ENCODE assay signal across 23 cellular contexts in genomic region chr13:51475727-51476521, GRCh38. TPM values are rescaled to one million over a fixed set of nuclear protein-coding genes. Genes with fewer than 3 reads are reported as not detected.
DNase-seq lines count a peak whose midpoint lies in the region; ATAC-seq, FAIRE-seq and TF ChIP-seq lines count a peak whose summit lies in the region.
"Had no signal": no experiment of that assay in that cellular context is flagged by ENCODE, and none has a peak within 500 bp of the region (broad histone marks: within the 10 kb centered on the region; RNA-seq: fewer than 3 reads in every experiment).

No MANE protein-coding gene starts in this region.

- H2AFZ ChIP-seq in DND-41 (ENCODE audit: low read depth, low read length): peak overlapping the region; percentile 39; the same call in 1 of the 2 replicates

- H3K79me2 ChIP-seq in DND-41 (ENCODE audit: insufficient read depth, low read length): no peaks in the 10 kb centered on the region

- DNase-seq in DND-41 (peak; percentile 16), bronchial epithelial cell (ENCODE audit: low read depth) (peak; percentile 73), kidney tubule cell (ENCODE audit: low spot score) (peak; percentile 37), NAMALWA (ENCODE audit: low spot score) (no peak), BE2C (no peak), DMS79 (lab: John Stamatoyannopoulos, UW) (no peak), NCI-H446 (lab: John Stamatoyannopoulos, UW) (no peak)
- DNase-seq: activated CD4-positive, alpha-beta T cell treated with anti-CD3 and anti-CD28 coated beads, Interleukin-2, amount 10 ng/mL, durations not matched to agents 24 days and 14 days; activated CD8-positive, alpha-beta memory T cell treated with anti-CD3 and anti-CD28 coated beads, Interleukin-2, amount 50 U/mL, for 48 hours; activated naive CD8-positive, alpha-beta T cell treated with anti-CD3 and anti-CD28 coated beads, Interleukin-2, amount 50 U/mL, for 24 hours; CD4-positive, alpha-beta memory T cell; dermis blood vessel endothelial cell; gastrocnemius medialis; left cardiac atrium; NCI-H774; SIG-M5; stimulated activated CD4-positive, alpha-beta T cell treated with anti-CD3 and anti-CD28 coated beads, Interleukin-2, amount 100 ng/mL, for 24 hours; stimulated activated naive B cell treated with anti-CD40 and anti-IgM and Interleukin-4, amounts not matched to agents 10 μg/mL and 1 μg/mL and 100 μg/mL, for 72 hours; T-helper 1 cell had no signal

- H3K27me3 ChIP-seq in DND-41 (ENCODE audit: insufficient read depth, low read length, poor library complexity): no peaks in the 10 kb centered on the region
- H3K27me3 ChIP-seq in bronchial epithelial cell (ENCODE audit: control insufficient read depth, insufficient read depth, low read length): no peaks in the 10 kb centered on the region
- H3K27me3 ChIP-seq in BE2C: no peaks in the 10 kb centered on the region
- H3K27me3 ChIP-seq: cardiac muscle cell, gastrocnemius medialis had no signal

- no peak overlapping the region for H3K9ac ChIP-seq in DND-41 (ENCODE audit: low read depth, low read length)

- ATAC-seq in DND-41 (ENCODE audit: insufficient read depth, low read depth): peak; percentile 68
- ATAC-seq: activated naive CD8-positive, alpha-beta T cell treated with anti-CD3 and anti-CD28 coated beads, Interleukin-2, amount 50 U/mL, for 24 hours; gastrocnemius medialis; left cardiac atrium; stimulated activated naive B cell treated with anti-CD40 and anti-IgM and Interleukin-4, amounts not matched to agents 10 μg/mL and 1 μg/mL and 100 μg/mL, for 72 hours had no signal

- no peaks in the 10 kb centered on the region for H3K36me3 ChIP-seq in DND-41 (ENCODE audit: insufficient read depth, low read length)
- no peaks in the 10 kb centered on the region for H3K36me3 ChIP-seq in HEK293 (ENCODE audit: control insufficient read depth in 2 of 2, insufficient read depth in 1 of 2, low read length in 2 of 2)
- H3K36me3 ChIP-seq in bronchial epithelial cell (ENCODE audit: control insufficient read depth, insufficient read depth, low read length): no peaks in the 10 kb centered on the region
- H3K36me3 ChIP-seq in BE2C: no peaks in the 10 kb centered on the region
- H3K36me3 ChIP-seq: cardiac muscle cell, gastrocnemius medialis, thoracic aorta had no signal

- H4K20me1 ChIP-seq in DND-41 (ENCODE audit: insufficient read depth, low read length): no peaks in the 10 kb centered on the region

- CTCF ChIA-PET in HEK293 (lab: Yijun Ruan, JAX): interaction anchor here (0.7 to 0.9 kb wide), 2 partner anchors 351 to 1704 kb away, joined by 3 to 6 read pairs; no protein-coding TSS in a partner anchor

- H3K4me1 ChIP-seq in DND-41 (ENCODE audit: insufficient read depth, low read length) (peaks cover 8% of the 10 kb centered on the region), HEK293 (ENCODE audit: control insufficient read depth, insufficient read depth, low read length) (no peaks in the 10 kb centered on the region), BE2C (no peaks in the 10 kb centered on the region)
- H3K4me1 ChIP-seq: gastrocnemius medialis had no signal

- POLR2A ChIA-PET in HEK293 (lab: Yijun Ruan, JAX): interaction anchor here (1.0 to 1.9 kb wide), 3 partner anchors 20 to 23 kb away, joined by 3 to 13 read pairs (median 7); partner anchors contain the start of gene INTS6

- H3K27ac ChIP-seq in DND-41 (ENCODE audit: low read length): no peak overlapping the region
- no peak overlapping the region for H3K27ac ChIP-seq in HEK293 (ENCODE audit: extremely low read depth, low read depth, low read length)
- H3K27ac ChIP-seq: cardiac muscle cell, gastrocnemius medialis, skin epidermis, thoracic aorta had no signal

- no peaks in the 10 kb centered on the region for H3K9me3 ChIP-seq in DND-41 (ENCODE audit: insufficient read depth, low read length, severe bottlenecking)
- no peaks in the 10 kb centered on the region for H3K9me3 ChIP-seq in HEK293 (ENCODE audit: control insufficient read depth, insufficient read depth, low read depth, low read length)
- H3K9me3 ChIP-seq in BE2C: no peaks in the 10 kb centered on the region
- H3K9me3 ChIP-seq: gastrocnemius medialis, thoracic aorta had no signal

- no peak for FAIRE-seq in bronchial epithelial cell (lab: Jason Lieb, UNC)

- TF ChIP-seq CTCF in DND-41 (IDR thresholded peaks at IDR 0.05; ENCODE audit: borderline replicate concordance, extremely low read depth, low read length, poor library complexity, severe bottlenecking) (no peak), HEK293 (tag by site-specific recombination; IDR thresholded peaks at IDR 0.05) (no peak), bronchial epithelial cell (IDR thresholded peaks at IDR 0.05; ENCODE audit: insufficient read depth, low read length, severe bottlenecking) (no peak), BE2C (IDR thresholded peaks at IDR 0.05; ENCODE audit: low read depth, low read length) (no peak)

- no peak overlapping the region for H3K4me3 ChIP-seq in DND-41 (ENCODE audit: low read depth in 1 of 2, low read length in 2 of 2)
- H3K4me3 ChIP-seq in HEK293 (ENCODE audit: low read depth, low read length): no peak overlapping the region
- H3K4me3 ChIP-seq in bronchial epithelial cell (ENCODE audit: low read depth, low read length): no peak overlapping the region
- H3K4me3 ChIP-seq in BE2C (ENCODE audit: low read depth, low read length): no peak overlapping the region
- H3K4me3 ChIP-seq: cardiac muscle cell, gastrocnemius medialis, skin epidermis, thoracic aorta had no signal

- no peak overlapping the region for H3K4me2 ChIP-seq in DND-41 (ENCODE audit: insufficient read depth, low read length)

TF ChIP-seq in HEK293, 187 proteins besides CTCF, POLR2A, EP300 and RAD21:
- TF ChIP-seq ZNF600 (tag by site-specific recombination; IDR thresholded peaks at IDR 0.05): peak; percentile 61
- TF ChIP-seq IKZF3 (tag by site-specific recombination; IDR thresholded peaks at IDR 0.05): no peak

RNA-seq across cellular contexts. Expression of gene INTS6, which starts 23.1 kb away (rescaled TPM):
- 44.5 and 68.7 TPM in 2 replicates for total RNA-seq in bronchial epithelial cell
- polyA plus RNA-seq in BE2C (2012; ENCODE audit: insufficient read depth, insufficient read length, low read depth): 19.3 TPM

Comparison
In these comparisons a context has a peak if more than half of its experiments do, and no peak if none do; other contexts are left out.
1. DNase-seq: peak in DND-41 (single experiment), bronchial epithelial cell (single experiment) and kidney tubule cell (single experiment); none in NAMALWA (single experiment), BE2C (single experiment), DMS79 (single experiment) and NCI-H446 (0 of 2).